Comparison of ENCODE assay signal across 8 cellular contexts in genomic region chr9:105842023-105842644, GRCh38.
DNase-seq lines count a peak whose midpoint lies in the region; ATAC-seq, FAIRE-seq and TF ChIP-seq lines count a peak whose summit lies in the region.

No MANE protein-coding gene starts in this region.

- no peak for DNase-seq in CD14-positive monocyte (ENCODE audit: low spot score)
- DNase-seq in NCI-H1694 treated with DMSO at 0.1 percent for 48 hours (lab: John Stamatoyannopoulos, UW): peak; percentile 37
- peak; percentile 51 to 55 (median 51) for DNase-seq in K562 (ENCODE audit: extremely low read depth in 1 of 4, low spot score in 3 of 4)
- no peak for DNase-seq in right lobe of liver
- no peak for DNase-seq in thyroid gland

- H3K36me3 Mint-ChIP-seq in CD14-positive monocyte: no peaks in the 10 kb centered on the region

- WGBS in K562 (ENCODE audit: insufficient coverage, low coverage, missing lambda C conversion rate): 26% methylated on average over 4 of the region's 4 CpGs
- WGBS in right lobe of liver (ENCODE audit: insufficient coverage, low coverage, low lambda C conversion rate, missing lambda C conversion rate): 47% methylated on average over 4 of the region's 4 CpGs
- WGBS in thyroid gland, 2 donors: 45 to 50% methylated on average over 4 of the region's 4 CpGs

- no peak overlapping the region for H3K4me3 ChIP-seq in K562
- H3K4me3 ChIP-seq in right lobe of liver: no peak overlapping the region
- no peak overlapping the region for H3K4me3 ChIP-seq in thyroid gland (replicated peaks in 1 of 3)

- no peaks in the 10 kb centered on the region for H3K4me1 ChIP-seq in K562 (replicated peaks in 1 of 2; ENCODE audit: control insufficient read depth in 2 of 2, insufficient read depth in 2 of 2, low read length in 2 of 2)
- no peaks in the 10 kb centered on the region for H3K4me1 ChIP-seq in right lobe of liver
- H3K4me1 ChIP-seq in thyroid gland: no peaks in the 10 kb centered on the region

- H3K36me3 ChIP-seq in K562 (ENCODE audit: control insufficient read depth, insufficient read depth, low read length) (no peaks in the 10 kb centered on the region), right lobe of liver (no peaks in the 10 kb centered on the region), thyroid gland (no peaks in the 10 kb centered on the region)

- no peaks in the 10 kb centered on the region for H3K79me2 ChIP-seq in K562 (ENCODE audit: control insufficient read depth, insufficient read depth, low read length)

- POLR2A ChIA-PET in K562 (lab: Yijun Ruan, JAX): interaction anchor here (0.6 to 0.7 kb wide), 2 partner anchors 43 to 133 kb away, joined by 3 to 4 read pairs; no protein-coding TSS in a partner anchor

- H2AFZ ChIP-seq in K562 (ENCODE audit: low read depth, low read length): no peak overlapping the region

- TF ChIP-seq RAD21 in K562 (CRISPR knock-in tag; conservative IDR thresholded peaks at IDR 0.05 in 1 of 2, IDR thresholded peaks at IDR 0.05 in 1 of 2): peak; percentile 95 to 96

- intact Hi-C loops in CD14-positive monocyte (cut with micrococcal nuclease): loop anchor here (10.0 kb wide), 1 partner anchor 1333 kb away; no protein-coding TSS in a partner anchor
- intact Hi-C loops in K562 (cut with micrococcal nuclease): loop anchor here (1.0 kb wide), 2 partner anchors 39 to 1330 kb away; no protein-coding TSS in a partner anchor
- intact Hi-C loops in right lobe of liver (cut with DNase I): no loop called here
- intact Hi-C loops in thyroid gland (cut with DNase I): no loop called here

- H3K4me3 Mint-ChIP-seq in CD14-positive monocyte: no peak overlapping the region

- H3K27ac ChIP-seq in K562 (ENCODE audit: extremely low read depth, low read depth, low read length) (no peak overlapping the region), right lobe of liver (no peak overlapping the region), thyroid gland (no peak overlapping the region)

- H3K27me3 ChIP-seq in K562 (ENCODE audit: control insufficient read depth in 2 of 2, insufficient read depth in 2 of 2, low read length in 2 of 2): no peaks in the 10 kb centered on the region
- no peaks in the 10 kb centered on the region for H3K27me3 ChIP-seq in right lobe of liver
- no peaks in the 10 kb centered on the region for H3K27me3 ChIP-seq in thyroid gland

- H3K4me1 Mint-ChIP-seq in CD14-positive monocyte: no peaks in the 10 kb centered on the region

- ATAC-seq in GM18517 (IDR thresholded peaks at IDR 0.05; ENCODE audit: unreplicated experiment): peak; percentile 60
- peak; percentile 58; the same call in 1 of the 3 replicates for ATAC-seq in K562
- ATAC-seq in right lobe of liver: peak in 3 of 4 donors; percentile 48 to 70 (median 53)
- ATAC-seq in GM21723 (IDR thresholded peaks at IDR 0.05; ENCODE audit: unreplicated experiment): no peak
- no peak for ATAC-seq in activated CD4-positive, CD25-positive, alpha-beta regulatory T cell treated with anti-CD3 and anti-CD28 coated beads, Interleukin-2, amount 50 U/mL, for 24 hours

- no peak overlapping the region for H3K4me2 ChIP-seq in K562 (ENCODE audit: insufficient read depth, low read length)

- H3K9me3 ChIP-seq in K562 (replicated peaks; ENCODE audit: control insufficient read depth, insufficient read depth, low read depth, low read length): no peaks in the 10 kb centered on the region
- no peaks in the 10 kb centered on the region for H3K9me3 ChIP-seq in right lobe of liver
- no peaks in the 10 kb centered on the region for H3K9me3 ChIP-seq in thyroid gland

- no peaks in the 10 kb centered on the region for H3K27me3 Mint-ChIP-seq in CD14-positive monocyte (ENCODE audit: low read depth in 3 of 3)

- no peaks in the 10 kb centered on the region for H3K9me3 Mint-ChIP-seq in CD14-positive monocyte

- FAIRE-seq in K562 (lab: Jason Lieb, UNC): no peak

- CTCF ChIA-PET in K562 (lab: Yijun Ruan, JAX; ENCODE audit: low intra/inter-chr PET ratio): interaction anchor here (1.0 to 2.6 kb wide), 2 partner anchors 39 to 1330 kb away, joined by 5 to 24 read pairs; no protein-coding TSS in a partner anchor

- TF ChIP-seq CTCF in CD14-positive monocyte (IDR thresholded peaks at IDR 0.05) (peak; percentile 99), K562 (IDR thresholded peaks at IDR 0.05 in 2 of 3, conservative IDR thresholded peaks at IDR 0.05 in 1 of 3; ENCODE audit: insufficient read depth in 2 of 3, low read depth in 1 of 3, low read length in 3 of 3) (peak; percentile 69 to 90 (median 77)), right lobe of liver (IDR thresholded peaks at IDR 0.05) (peak; percentile 70 to 92 (median 84)), thyroid gland (IDR thresholded peaks at IDR 0.05) (peak in 3 of 6 experiments; percentile 42 to 54 (median 51))

- in situ Hi-C loops in K562 (cut with MboI): loop anchor here (25.0 kb wide), 1 partner anchor 230 kb away; no protein-coding TSS in a partner anchor

- H4K20me1 ChIP-seq in K562 (replicated peaks; ENCODE audit: control insufficient read depth, insufficient read depth, low read length): no peaks in the 10 kb centered on the region

- TF ChIP-seq POLR2A in K562 (conservative IDR thresholded peaks at IDR 0.05): no peak
- TF ChIP-seq POLR2A in right lobe of liver (IDR thresholded peaks at IDR 0.05): no peak
- no peak for TF ChIP-seq POLR2A in thyroid gland (IDR thresholded peaks at IDR 0.05)

- H3K9me1 ChIP-seq in K562 (ENCODE audit: control insufficient read depth, insufficient read depth, low read length): no peaks in the 10 kb centered on the region

- no peak overlapping the region for H3K9ac ChIP-seq in K562 (ENCODE audit: insufficient read depth in 1 of 2, low read depth in 2 of 2, low read length in 2 of 2)

- H3K27ac Mint-ChIP-seq in CD14-positive monocyte: no peak overlapping the region

- BruUV-seq in K562 (replicated peaks; lab: Mats Ljungman, UMichigan): no TSS peak

- no peak for TF ChIP-seq EP300 in K562 (IDR thresholded peaks at IDR 0.05; ENCODE audit: low read length)

TF ChIP-seq in K562, 482 proteins besides CTCF, POLR2A, EP300 and RAD21 (continues in another document):
- TF ChIP-seq FOXP1 (CRISPR knock-in tag; IDR thresholded peaks at IDR 0.05): no peak
- TF ChIP-seq CHD1 (IDR thresholded peaks at IDR 0.05; ENCODE audit: low read length): no peak
- no peak for TF ChIP-seq NFE2L1 (tag; IDR thresholded peaks at IDR 0.05; ENCODE audit: borderline replicate concordance, low read depth)
- TF ChIP-seq ATF6 (CRISPR knock-in tag; IDR thresholded peaks at IDR 0.05): no peak
- TF ChIP-seq ZNF347 (CRISPR knock-in tag; IDR thresholded peaks at IDR 0.05; ENCODE audit: low read depth): no peak
- TF ChIP-seq UBTF (IDR thresholded peaks at IDR 0.05; ENCODE audit: borderline replicate concordance in 1 of 2, low read depth in 2 of 2, low read length in 2 of 2): 0 out of 4 replicates have a peak, but pooled peaks of 1 of the 2 experiments have one; percentile 23
- TF ChIP-seq HBP1 (CRISPR knock-in tag; IDR thresholded peaks at IDR 0.05): no peak
- TF ChIP-seq MAFK (IDR thresholded peaks at IDR 0.05; ENCODE audit: low read length): peak; percentile 75
- peak; percentile 89 for TF ChIP-seq C11orf30 (IDR thresholded peaks at IDR 0.05; ENCODE audit: low read depth)
- no peak for TF ChIP-seq ZNF23 (CRISPR knock-in tag; IDR thresholded peaks at IDR 0.05)
- TF ChIP-seq CREB1 (IDR thresholded peaks at IDR 0.05): no peak
- no peak for TF ChIP-seq CREB1 (CRISPR knock-in tag; IDR thresholded peaks at IDR 0.05)
- 0 out of 2 replicates have a peak, but pooled peaks have one; percentile 13 for TF ChIP-seq KLF16 (IDR thresholded peaks at IDR 0.05)
- TF ChIP-seq TEAD2 (tag; IDR thresholded peaks at IDR 0.05): no peak
- no peak for TF ChIP-seq PML (IDR thresholded peaks at IDR 0.05; ENCODE audit: low read length)

Comparison
In these comparisons a context has a peak if more than half of its experiments do, and no peak if none do; other contexts are left out.
1. DNase-seq: peak in NCI-H1694 treated with DMSO at 0.1 percent for 48 hours (single experiment) and K562 (4 of 4); none in CD14-positive monocyte (single experiment), right lobe of liver (0 of 3) and thyroid gland (0 of 2).
2. ATAC-seq: peak in GM18517 (single experiment), K562 (single experiment) and right lobe of liver (3 of 4); none in GM21723 (single experiment) and activated CD4-positive, CD25-positive, alpha-beta regulatory T cell treated with anti-CD3 and anti-CD28 coated beads, Interleukin-2, amount 50 U/mL, for 24 hours (0 of 2).
3. intact Hi-C loops: an anchor here in CD14-positive monocyte (10.0 kb wide) and K562 (1.0 kb wide); none called in right lobe of liver and thyroid gland.